Comparison of ENCODE assay signal across 8 cellular contexts in genomic region chr2:73233932-73234832, GRCh38. TPM values are rescaled to one million over a fixed set of nuclear protein-coding genes. Genes with fewer than 3 reads are reported as not detected.
DNase-seq lines count a peak whose midpoint lies in the region; ATAC-seq, FAIRE-seq and TF ChIP-seq lines count a peak whose summit lies in the region.

Gene CCT7, plus strand, starts transcription at chr2:73234308. Its CDS starts 71 bp downstream, at chr2:73234379.

- H3K27me3 ChIP-seq in SU-DHL-6 (ENCODE audit: low read length) (no peaks in the 10 kb centered on the region), pancreas (no peaks in the 10 kb centered on the region), thyroid gland (no peaks in the 10 kb centered on the region)

- peak within 1 kb of the TSS; percentile 75 for H3K27ac ChIP-seq in SU-DHL-6 (ENCODE audit: low read depth, low read length)
- H3K27ac ChIP-seq in pancreas, result peak within 1 kb of the TSS; percentile 81 to 95 (median 89)
- H3K27ac ChIP-seq in thyroid gland, result peak within 1 kb of the TSS; percentile 83 to 99 (median 89)

- H3K4me1 ChIP-seq in pancreas (peaks cover 0 to 15% (median 8%) of the 10 kb centered on the region in 3 donors), thyroid gland (peaks cover 12 to 13% of the 10 kb centered on the region in 2 donors)

- H3K9me3 ChIP-seq in SU-DHL-6 (ENCODE audit: insufficient read depth, low read length), result no peaks in the 10 kb centered on the region
- H3K9me3 ChIP-seq in pancreas, result no peaks in the 10 kb centered on the region
- no peaks in the 10 kb centered on the region for H3K9me3 ChIP-seq in thyroid gland

- H3K9me3 Mint-ChIP-seq in activated naive CD8-positive, alpha-beta T cell treated with anti-CD3 and anti-CD28 coated beads, Interleukin-2, amount 10 ng/mL, durations not matched to agents 7 days and 5 days, result no peaks in the 10 kb centered on the region

- peak within 1 kb of the TSS; percentile 59 for H2AFZ ChIP-seq in SU-DHL-6 (ENCODE audit: low read depth, low read length, severe bottlenecking)

- H3K4me3 ChIP-seq in GM12865 (ENCODE audit: low read depth, low read length) (peak within 1 kb of the TSS; percentile 84), SU-DHL-6 (ENCODE audit: insufficient read depth, low read length, poor library complexity, severe bottlenecking) (peak within 1 kb of the TSS; percentile 61), pancreas (peak within 1 kb of the TSS; percentile 86 to 95 (median 94)), thyroid gland (replicated peaks in 1 of 3) (peak within 1 kb of the TSS; percentile 69 to 91 (median 75))

- DNase-seq in GM12865 (ENCODE audit: low read depth) (peak; percentile 94), NCI-H1417 (lab: John Stamatoyannopoulos, UW) (peak; percentile 84 to 97 (median 94)), Right ventricle myocardium inferior (ENCODE audit: missing footprints) (peak; percentile 92), pancreas (peak; percentile 81 to 92 (median 85)), thyroid gland (peak; percentile 89 to 92)
- peak; percentile 84 for DNase-seq in activated naive CD8-positive, alpha-beta T cell treated with anti-CD3 and anti-CD28 coated beads, Interleukin-2, amount 10 ng/mL, durations not matched to agents 7 days and 5 days

- peak within 1 kb of the TSS; percentile 94 for H3K4me3 Mint-ChIP-seq in activated naive CD8-positive, alpha-beta T cell treated with anti-CD3 and anti-CD28 coated beads, Interleukin-2, amount 10 ng/mL, durations not matched to agents 7 days and 5 days

- peak within 1 kb of the TSS; percentile 70 for H3K9ac ChIP-seq in SU-DHL-6 (ENCODE audit: low read length)

- 0% methylated on average over 62 to 69 of the region's 69 CpGs for WGBS in pancreas, 2 donors
- WGBS in thyroid gland, 2 donors, result 0% methylated on average over 38 to 65 of the region's 69 CpGs

- intact Hi-C loops in Right ventricle myocardium inferior (cut with DNase I) (no loop called here), pancreas (cut with DNase I) (no loop called here), thyroid gland (cut with DNase I) (loop anchor here (10.0 kb wide), 1 partner anchor 159 kb away; the partner anchor contains the start of gene SFXN5)

- H3K79me2 ChIP-seq in SU-DHL-6 (ENCODE audit: insufficient read depth, low read length), result peaks cover 51% of the 10 kb centered on the region

- peak within 1 kb of the TSS; percentile 78 for H3K4me2 ChIP-seq in SU-DHL-6 (ENCODE audit: low read depth, low read length, poor library complexity, severe bottlenecking)

- no peaks in the 10 kb centered on the region for H3K27me3 Mint-ChIP-seq in activated naive CD8-positive, alpha-beta T cell treated with anti-CD3 and anti-CD28 coated beads, Interleukin-2, amount 10 ng/mL, durations not matched to agents 7 days and 5 days

- H3K4me1 Mint-ChIP-seq in activated naive CD8-positive, alpha-beta T cell treated with anti-CD3 and anti-CD28 coated beads, Interleukin-2, amount 10 ng/mL, durations not matched to agents 7 days and 5 days, result peaks cover 35% of the 10 kb centered on the region

- peaks cover 5% of the 10 kb centered on the region; the same call in 1 of the 2 replicates for H3F3A ChIP-seq in SU-DHL-6 (ENCODE audit: insufficient read depth)

- no peaks in the 10 kb centered on the region for H3K9me2 ChIP-seq in SU-DHL-6 (replicated peaks; ENCODE audit: insufficient read depth, low read length)

- TF ChIP-seq CTCF in GM12865 (IDR thresholded peaks at IDR 0.05; ENCODE audit: insufficient read depth, low read depth, low read length, missing control alignments) (no peak), SU-DHL-6 (IDR thresholded peaks at IDR 0.05; ENCODE audit: insufficient read depth, low read length, poor library complexity, severe bottlenecking) (no peak), pancreas (IDR thresholded peaks at IDR 0.05) (no peak), thyroid gland (IDR thresholded peaks at IDR 0.05) (no peak)

- TF ChIP-seq POLR2A in thyroid gland (IDR thresholded peaks at IDR 0.05), result peak in 1 of 2 donors; percentile 71

- H3K36me3 ChIP-seq in SU-DHL-6 (ENCODE audit: low read length), result 0 out of 2 replicates have a peak, but pooled peaks cover 6% of the 10 kb centered on the region
- H3K36me3 ChIP-seq in pancreas, result no peaks in the 10 kb centered on the region
- no peaks in the 10 kb centered on the region for H3K36me3 ChIP-seq in thyroid gland

- H3K27ac Mint-ChIP-seq in activated naive CD8-positive, alpha-beta T cell treated with anti-CD3 and anti-CD28 coated beads, Interleukin-2, amount 10 ng/mL, durations not matched to agents 7 days and 5 days, result peak within 1 kb of the TSS; percentile 88

- H3K36me3 Mint-ChIP-seq in activated naive CD8-positive, alpha-beta T cell treated with anti-CD3 and anti-CD28 coated beads, Interleukin-2, amount 10 ng/mL, durations not matched to agents 7 days and 5 days, result peaks cover 14% of the 10 kb centered on the region

- POLR2A ChIA-PET in activated naive CD8-positive, alpha-beta T cell treated with anti-CD3 and anti-CD28 coated beads, Interleukin-2, amount 10 ng/mL, durations not matched to agents 7 days and 5 days (lab: Charles Lee), result interaction anchor here (0.7 to 3.2 kb wide), 17 partner anchors 9 to 944 kb away, joined by 3 to 20 read pairs (median 6); partner anchors contain the start of genes ALMS1, EGR4, FBXO41 and MOB1A

- FAIRE-seq in pancreas (lab: Jason Lieb, UNC), result no peak

- peaks cover 22% of the 10 kb centered on the region; the same call in 1 of the 2 replicates for H4K20me1 ChIP-seq in SU-DHL-6 (ENCODE audit: low read depth, low read length)

- ATAC-seq in HG02759 (IDR thresholded peaks at IDR 0.05; ENCODE audit: unreplicated experiment), result peak; percentile 64
- ATAC-seq in activated naive CD8-positive, alpha-beta T cell treated with anti-CD3 and anti-CD28 coated beads, Interleukin-2, amount 10 ng/mL, durations not matched to agents 7 days and 5 days (ENCODE audit: low read depth), result peak; percentile 61
- ATAC-seq in Right ventricle myocardium inferior, result peak; percentile 89
- ATAC-seq in pancreas, result peak; percentile 86 to 94 (median 88)

RNA-seq across cellular contexts. Expression of gene CCT7, which starts in this region (rescaled TPM):
- total RNA-seq in activated naive CD8-positive, alpha-beta T cell treated with anti-CD3 and anti-CD28 coated beads, Interleukin-2, amount 10 ng/mL, durations not matched to agents 7 days and 5 days, result 100 to 1,000 TPM; 243 to 271 TPM
- total RNA-seq in Right ventricle myocardium inferior (212 TPM), pancreas (100 to 1,000 TPM in 4 of 6 donors, 10 to 100 TPM in 2; 91.8 to 141 (median 118) TPM), thyroid gland (100 to 1,000 TPM; 160 to 205 (median 189) TPM)
- 10 to 100 TPM; 72.7 to 92.2 TPM for polyA plus RNA-seq in pancreas

Comparison
In these comparisons a context has a peak if more than half of its experiments do, and no peak if none do; other contexts are left out.
1. Peak in every context shown above with its lines: DNase-seq, ATAC-seq, H3K4me3 ChIP-seq and H3K27ac ChIP-seq.